8 cellular contexts compared by ENCODE assay signal in genomic region chr1:28369225-28369517, GRCh38. TPM values are rescaled to one million over a fixed set of nuclear protein-coding genes. Genes with fewer than 3 reads are reported as not detected.
A peak's percentile ranks its signal among the peaks of the same experiment; 100 is the strongest.
DNase-seq lines count a peak whose midpoint lies in the region; ATAC-seq and TF ChIP-seq lines count a peak whose summit lies in the region.

No MANE protein-coding gene starts in this region.

- H3K4me1 Mint-ChIP-seq in H9 = peaks cover 18 to 22% of the 10 kb centered on the region in 2 experiments
- peaks cover 25% of the 10 kb centered on the region for H3K4me1 Mint-ChIP-seq in activated CD4-positive, alpha-beta memory T cell treated with anti-CD3 and anti-CD28 coated beads for 36 hours (ENCODE audit: low read depth)

- no peaks in the 10 kb centered on the region for H3K9me3 Mint-ChIP-seq in H9
- no peaks in the 10 kb centered on the region for H3K9me3 Mint-ChIP-seq in activated CD4-positive, alpha-beta memory T cell treated with anti-CD3 and anti-CD28 coated beads for 36 hours

- peak overlapping the region; percentile 42 to 93 (median 83) for H3K27ac Mint-ChIP-seq in H9
- H3K27ac Mint-ChIP-seq in activated CD4-positive, alpha-beta memory T cell treated with anti-CD3 and anti-CD28 coated beads for 36 hours = peak overlapping the region; percentile 86

- TF ChIP-seq CTCF in H9 (conservative IDR thresholded peaks at IDR 0.05) (no peak), hepatocyte (IDR thresholded peaks at IDR 0.05; ENCODE audit: poor library complexity) (no peak), smooth muscle cell (IDR thresholded peaks at IDR 0.05; ENCODE audit: borderline replicate concordance, insufficient read depth, poor library complexity, severe bottlenecking) (no peak)

- no peak overlapping the region for H2BK20ac ChIP-seq in H9 (ENCODE audit: low read depth, low read length, poor library complexity, severe bottlenecking)

- H3K36me3 Mint-ChIP-seq in H9 (ENCODE audit: insufficient read depth in 1 of 3, low read depth in 3 of 3) = peaks cover 0 to 7% (median 7%) of the 10 kb centered on the region in 3 experiments; a peak in 4 of 7 replicates
- H3K36me3 Mint-ChIP-seq in activated CD4-positive, alpha-beta memory T cell treated with anti-CD3 and anti-CD28 coated beads for 36 hours = no peaks in the 10 kb centered on the region

- H3K14ac ChIP-seq in H9 (ENCODE audit: insufficient read depth, low read length) = no peak overlapping the region

- no peak overlapping the region for H2BK5ac ChIP-seq in H9 (ENCODE audit: insufficient read length, low read length)

- H3K9ac ChIP-seq in H9 (ENCODE audit: extremely low read depth, insufficient read length, low read length) = peak overlapping the region; percentile 56
- H3K9ac ChIP-seq in smooth muscle cell (ENCODE audit: low read depth) = peak overlapping the region; percentile 89

- peak overlapping the region; percentile 72 for H3K18ac ChIP-seq in H9 (ENCODE audit: insufficient read length, low read depth, low read length)

- no peak overlapping the region for H3K4ac ChIP-seq in H9 (ENCODE audit: low read depth, low read length)

- H3K27me3 ChIP-seq in H9 (ENCODE audit: insufficient read depth, low read length) = no peaks in the 10 kb centered on the region
- no peaks in the 10 kb centered on the region for H3K27me3 ChIP-seq in hepatocyte
- no peaks in the 10 kb centered on the region for H3K27me3 ChIP-seq in smooth muscle cell (ENCODE audit: low read depth)

- peaks cover 9% of the 10 kb centered on the region; the same call in 1 of the 2 replicates for H3K79me2 ChIP-seq in H9 (ENCODE audit: insufficient read depth, low read length)
- peaks cover 38% of the 10 kb centered on the region for H3K79me2 ChIP-seq in hepatocyte
- H3K79me2 ChIP-seq in smooth muscle cell (ENCODE audit: low read depth) = peaks cover 34% of the 10 kb centered on the region

- H3K23me2 ChIP-seq in H9 (ENCODE audit: insufficient read length, low read depth, low read length, poor library complexity, severe bottlenecking) = no peaks in the 10 kb centered on the region

- H3K79me1 ChIP-seq in H9 (ENCODE audit: insufficient read depth, low read depth, low read length, poor library complexity, severe bottlenecking) = no peaks in the 10 kb centered on the region

- H3K9me3 ChIP-seq in H9 (ENCODE audit: control insufficient read depth, low read depth, low read length) (no peaks in the 10 kb centered on the region), hepatocyte (ENCODE audit: low read depth) (no peaks in the 10 kb centered on the region), smooth muscle cell (replicated peaks; ENCODE audit: low read depth) (no peaks in the 10 kb centered on the region)

- intact Hi-C loops in activated CD4-positive, alpha-beta memory T cell treated with anti-CD3 and anti-CD28 coated beads for 36 hours (cut with micrococcal nuclease) = loop anchor here (1.0 to 2.0 kb wide), 2 partner anchors 40 to 121 kb away; partner anchors contain the start of gene MED18

- DNase-seq in H9 (no peak), hepatocyte (ENCODE audit: low spot score) (no peak), smooth muscle cell (lab: John Stamatoyannopoulos, UW; ENCODE audit: unreplicated experiment) (no peak), AG08395 (ENCODE audit: low spot score) (no peak), ACHN (no peak)
- no peak for DNase-seq in activated CD4-positive, alpha-beta memory T cell treated with anti-CD3 and anti-CD28 coated beads for 36 hours

- CTCF ChIA-PET in activated CD4-positive, alpha-beta memory T cell treated with anti-CD3 and anti-CD28 coated beads for 36 hours (lab: Charles Lee) = interaction anchor here (1.0 to 4.1 kb wide), 4 partner anchors 10 to 120 kb away, joined by 3 to 26 read pairs (median 8); no protein-coding TSS in a partner anchor

- in situ Hi-C loops in ACHN (cut with HindIII; ENCODE audit: low pct_ligation_motif_present, low pct_unique_long_range_greater_than_20kb, low sequenced_read_pairs) = no loop called here

- H4K91ac ChIP-seq in H9 (ENCODE audit: insufficient read length, low read depth, low read length) = no peak overlapping the region

- H4K20me1 ChIP-seq in H9 (ENCODE audit: control insufficient read depth, insufficient read depth, insufficient read length) = no peaks in the 10 kb centered on the region
- no peaks in the 10 kb centered on the region for H4K20me1 ChIP-seq in hepatocyte (ENCODE audit: insufficient read depth, poor library complexity, severe bottlenecking)
- no peaks in the 10 kb centered on the region for H4K20me1 ChIP-seq in smooth muscle cell (ENCODE audit: low read depth)

- no peaks in the 10 kb centered on the region for H3K36me3 ChIP-seq in hepatocyte (replicated peaks; ENCODE audit: insufficient read depth, low read depth)
- H3K36me3 ChIP-seq in smooth muscle cell (ENCODE audit: low read depth) = no peaks in the 10 kb centered on the region

- no peaks in the 10 kb centered on the region for H3K9me2 ChIP-seq in hepatocyte (replicated peaks; ENCODE audit: insufficient read depth)

- H3K27ac ChIP-seq in H9 (ENCODE audit: insufficient read length, low read depth, low read length) (no peak overlapping the region), hepatocyte (peak overlapping the region; percentile 97), smooth muscle cell (ENCODE audit: low read depth) (peak overlapping the region; percentile 77)

- POLR2A ChIA-PET in activated CD4-positive, alpha-beta memory T cell treated with anti-CD3 and anti-CD28 coated beads for 36 hours (lab: Charles Lee) = interaction anchor here (0.6 to 1.0 kb wide), 4 partner anchors 42 to 155 kb away, joined by 3 read pairs; no protein-coding TSS in a partner anchor

- no peak overlapping the region for H3T11ph ChIP-seq in H9 (ENCODE audit: low read length)

- no peak overlapping the region for H2AK5ac ChIP-seq in H9 (ENCODE audit: insufficient read length, low read length)

- peaks cover 9% of the 10 kb centered on the region for H3F3A ChIP-seq in smooth muscle cell (ENCODE audit: low read depth)

- H4K5ac ChIP-seq in H9 (ENCODE audit: insufficient read length, low read depth, low read length) = no peak overlapping the region

- no peak for ATAC-seq in activated CD4-positive, CD25-positive, alpha-beta regulatory T cell treated with anti-CD3 and anti-CD28 coated beads, Interleukin-2, amount 50 U/mL, for 24 hours
- no peak for ATAC-seq in GM19035 (IDR thresholded peaks at IDR 0.05; ENCODE audit: unreplicated experiment)

- no peak overlapping the region for H2BK120ac ChIP-seq in H9 (ENCODE audit: low read depth, low read length, poor library complexity, severe bottlenecking)

- H3K56ac ChIP-seq in H9 (ENCODE audit: insufficient read length, low read depth, low read length) = no peak overlapping the region

- peak overlapping the region; percentile 94 to 97 for H3K4me3 Mint-ChIP-seq in H9
- peak overlapping the region; percentile 94 for H3K4me3 Mint-ChIP-seq in activated CD4-positive, alpha-beta memory T cell treated with anti-CD3 and anti-CD28 coated beads for 36 hours

- H3K4me2 ChIP-seq in H9 (ENCODE audit: insufficient read depth, insufficient read length, low read length) (peak overlapping the region; percentile 79), hepatocyte (peak overlapping the region; percentile 74), smooth muscle cell (peak overlapping the region; percentile 98)

- no peak overlapping the region for H4K8ac ChIP-seq in H9 (replicated peaks; ENCODE audit: insufficient read length, low read depth, low read length)

- H3K4me3 ChIP-seq in hepatocyte = peak overlapping the region; percentile 44
- H3K4me3 ChIP-seq in smooth muscle cell = peak overlapping the region; percentile 89

- H3K27me3 Mint-ChIP-seq in H9 (ENCODE audit: low read depth) = no peaks in the 10 kb centered on the region
- no peaks in the 10 kb centered on the region for H3K27me3 Mint-ChIP-seq in activated CD4-positive, alpha-beta memory T cell treated with anti-CD3 and anti-CD28 coated beads for 36 hours

- H3K23ac ChIP-seq in H9 (ENCODE audit: insufficient read length, low read depth, low read length) = no peak overlapping the region

- peak overlapping the region; percentile 65 for H2AFZ ChIP-seq in H9 (ENCODE audit: low read length)
- H2AFZ ChIP-seq in hepatocyte = peak overlapping the region; percentile 94
- peak overlapping the region; percentile 89 for H2AFZ ChIP-seq in smooth muscle cell (ENCODE audit: low read depth)

- H2BK12ac ChIP-seq in H9 (ENCODE audit: insufficient read length, low read depth, low read length) = no peak overlapping the region

- H3K4me1 ChIP-seq in H9 (ENCODE audit: insufficient read depth, low read length) (no peaks in the 10 kb centered on the region), hepatocyte (ENCODE audit: insufficient read depth) (peaks cover 13% of the 10 kb centered on the region), smooth muscle cell (ENCODE audit: low read depth) (peaks cover 14% of the 10 kb centered on the region)

- no peak overlapping the region for H2BK15ac ChIP-seq in H9 (ENCODE audit: low read depth, low read length)

- no CpG with 5 or more reads among the region's 2 CpGs for WGBS in H9 (ENCODE audit: extremely low coverage, insufficient read length, low lambda C conversion rate)
- 48% methylated on average over 2 of the region's 2 CpGs for WGBS in hepatocyte (ENCODE audit: low lambda C conversion rate, missing lambda C conversion rate)
- 52% methylated on average over 2 of the region's 2 CpGs for WGBS in smooth muscle cell (ENCODE audit: low lambda C conversion rate)

RNA-seq across cellular contexts. Expression of gene PHACTR4, which starts 0.4 kb away (rescaled TPM):
- 53.8 and 54.0 TPM in 2 replicates for total RNA-seq in H9 (2021)
- 10 to 100 TPM; 19.5 to 21.5 TPM for total RNA-seq in activated CD4-positive, alpha-beta memory T cell treated with anti-CD3 and anti-CD28 coated beads for 36 hours
- 18.5 and 21.5 TPM in 2 replicates for total RNA-seq in hepatocyte
- 19.1 and 22.1 TPM in 2 replicates for polyA plus RNA-seq in hepatocyte
- 14.1 and 20.2 TPM in 2 replicates for total RNA-seq in smooth muscle cell
- polyA plus RNA-seq in smooth muscle cell = 15.2 and 22.2 TPM in 2 replicates

RNA-seq across cellular contexts. Expression of gene MED18, which starts 40.3 kb away (rescaled TPM):
- total RNA-seq in H9 (2021) (13.0 and 13.3 TPM in 2 replicates), hepatocyte (17.1 and 26.0 TPM in 2 replicates), smooth muscle cell (11.6 and 13.2 TPM in 2 replicates)
- total RNA-seq in activated CD4-positive, alpha-beta memory T cell treated with anti-CD3 and anti-CD28 coated beads for 36 hours = 10 to 100 TPM; 19.8 to 20.0 TPM
- polyA plus RNA-seq in hepatocyte (13.2 and 14.7 TPM in 2 replicates), smooth muscle cell (12.3 and 13.8 TPM in 2 replicates)
